11 cellular contexts compared by ENCODE assay signal in the genomic region with DNA sequence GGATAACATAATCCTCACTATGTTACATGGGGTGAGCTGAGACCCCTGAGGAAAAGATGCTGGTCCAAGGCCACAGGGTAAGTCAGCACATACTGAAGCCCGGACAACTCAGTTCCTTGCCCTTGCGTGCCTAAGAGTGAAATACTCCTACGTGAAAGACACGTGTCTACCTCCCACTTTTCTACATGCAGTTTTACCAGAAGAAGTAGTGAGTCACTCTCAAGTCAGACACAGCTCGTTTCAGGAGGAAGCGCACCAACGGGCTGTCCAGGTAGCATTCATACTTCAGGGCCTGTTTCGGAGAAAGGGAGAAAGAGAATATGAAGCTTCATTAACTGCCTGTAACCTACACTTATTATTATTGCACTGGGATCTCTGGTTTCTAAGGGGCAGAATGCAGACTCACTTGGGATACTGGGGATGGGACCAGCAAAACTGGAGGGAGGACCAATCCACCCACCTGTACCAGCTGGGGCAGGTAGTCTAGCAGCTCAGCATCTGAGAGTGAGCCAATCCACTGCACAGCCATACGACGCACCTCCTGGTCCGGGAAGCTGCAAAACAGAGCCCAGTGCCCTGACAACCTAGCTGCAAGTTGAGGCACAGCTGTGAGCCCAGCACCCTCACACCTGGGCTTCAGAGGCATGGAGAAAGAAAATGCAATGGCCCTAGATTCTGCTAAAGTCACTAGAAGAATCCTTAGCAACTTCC.
DNase-seq lines count a peak whose midpoint lies in the region; ATAC-seq and TF ChIP-seq lines count a peak whose summit lies in the region.
"Had no signal": no experiment of that assay in that cellular context is flagged by ENCODE, and none has a peak within 500 bp of the region (broad histone marks: within the 10 kb centered on the region; RNA-seq: fewer than 3 reads in every experiment).

No MANE protein-coding gene starts in this region.

- H3K27me3 ChIP-seq in MM.1S (replicated peaks; ENCODE audit: insufficient read depth, low read length), result no peaks in the 10 kb centered on the region
- H3K27me3 ChIP-seq: colonic mucosa had no signal

- ATAC-seq in activated CD4-positive, CD25-positive, alpha-beta regulatory T cell treated with anti-CD3 and anti-CD28 coated beads, Interleukin-2, amount 50 U/mL, for 24 hours, result peak; percentile 74 to 87
- peak; percentile 91 for ATAC-seq in stimulated activated effector memory CD8-positive, alpha-beta T cell treated with anti-CD3 and anti-CD28 coated beads, Interleukin-12 subunit alpha, Interleukin-12 subunit beta, amount 100 ng/mL, for 72 hours
- ATAC-seq in HG03280 (IDR thresholded peaks at IDR 0.05; ENCODE audit: unreplicated experiment), result no peak

- H3F3A ChIP-seq in MM.1S (ENCODE audit: insufficient read depth, low read length), result no peaks in the 10 kb centered on the region

- no peaks in the 10 kb centered on the region; the same call in 1 of the 2 replicates for H3K4me1 ChIP-seq in MM.1S (ENCODE audit: low read length)

- H3K36me3 ChIP-seq in MM.1S (replicated peaks; ENCODE audit: insufficient read depth, low read length), result no peaks in the 10 kb centered on the region

- no peaks in the 10 kb centered on the region for H3K9me2 ChIP-seq in MM.1S (replicated peaks; ENCODE audit: insufficient read depth, low read length)

- H4K20me1 ChIP-seq in MM.1S (ENCODE audit: insufficient read depth, low read length), result no peaks in the 10 kb centered on the region

- H3K9me3 Mint-ChIP-seq in stimulated activated effector memory CD8-positive, alpha-beta T cell treated with anti-CD3 and anti-CD28 coated beads, Interleukin-12 subunit alpha, Interleukin-12 subunit beta, amount 100 ng/mL, for 72 hours, result no peaks in the 10 kb centered on the region

- TF ChIP-seq CTCF in VCaP (conservative IDR thresholded peaks at IDR 0.05) (no peak), fibroblast of pulmonary artery (IDR thresholded peaks at IDR 0.05; ENCODE audit: low read length, missing control alignments) (no peak), MM.1S (IDR thresholded peaks at IDR 0.05; ENCODE audit: low read length) (no peak)

- peak overlapping the region; percentile 86 for H3K27ac Mint-ChIP-seq in stimulated activated effector memory CD8-positive, alpha-beta T cell treated with anti-CD3 and anti-CD28 coated beads, Interleukin-12 subunit alpha, Interleukin-12 subunit beta, amount 100 ng/mL, for 72 hours

- H3K4me1 Mint-ChIP-seq in stimulated activated effector memory CD8-positive, alpha-beta T cell treated with anti-CD3 and anti-CD28 coated beads, Interleukin-12 subunit alpha, Interleukin-12 subunit beta, amount 100 ng/mL, for 72 hours, result peaks cover 56% of the 10 kb centered on the region

- no peak overlapping the region for H3K9ac ChIP-seq in MM.1S (ENCODE audit: low read length)

- no peak overlapping the region for H3K4me3 ChIP-seq in fibroblast of pulmonary artery (replicated peaks; ENCODE audit: low read depth, low read length)
- no peak overlapping the region for H3K4me3 ChIP-seq in MM.1S (ENCODE audit: low read length)
- H3K4me3 ChIP-seq: colonic mucosa had no signal

- no peaks in the 10 kb centered on the region for H3K9me3 ChIP-seq in MM.1S (replicated peaks; ENCODE audit: insufficient read depth, low read length)
- H3K9me3 ChIP-seq: colonic mucosa had no signal

- no peaks in the 10 kb centered on the region for H3K79me2 ChIP-seq in MM.1S (ENCODE audit: low read length)

- H3K4me2 ChIP-seq in MM.1S (ENCODE audit: low read depth, low read length), result no peak overlapping the region

- no peak for DNase-seq in activated CD4-positive, CD25-positive, alpha-beta regulatory T cell (lab: John Stamatoyannopoulos, UW)
- DNase-seq in fibroblast of pulmonary artery (ENCODE audit: low read depth) (peak; percentile 55), MM.1S (no peak), NCI-H524 treated with DMSO at 0.1 percent for 48 hours (lab: John Stamatoyannopoulos, UW) (no peak)
- DNase-seq in stimulated activated effector memory CD8-positive, alpha-beta T cell treated with anti-CD3 and anti-CD28 coated beads, Interleukin-12 subunit alpha, Interleukin-12 subunit beta, amount 100 ng/mL, for 72 hours (ENCODE audit: low spot score in 2 of 2), result no peak
- DNase-seq: 8988T; activated CD8-positive, alpha-beta memory T cell treated with anti-CD3 and anti-CD28 coated beads, Interleukin-2, amount 50 U/mL, for 4 hours; colonic mucosa had no signal

- H3K27ac ChIP-seq in VCaP (peak overlapping the region; percentile 71), MM.1S (ENCODE audit: low read length) (no peak overlapping the region)
- H3K27ac ChIP-seq: colonic mucosa had no signal

- H2AFZ ChIP-seq in MM.1S (ENCODE audit: low read length), result no peak overlapping the region

- peaks cover 90% of the 10 kb centered on the region for H3K36me3 Mint-ChIP-seq in stimulated activated effector memory CD8-positive, alpha-beta T cell treated with anti-CD3 and anti-CD28 coated beads, Interleukin-12 subunit alpha, Interleukin-12 subunit beta, amount 100 ng/mL, for 72 hours

- peak overlapping the region; percentile 43 for H3K4me3 Mint-ChIP-seq in stimulated activated effector memory CD8-positive, alpha-beta T cell treated with anti-CD3 and anti-CD28 coated beads, Interleukin-12 subunit alpha, Interleukin-12 subunit beta, amount 100 ng/mL, for 72 hours
